ENCODE assay signal across 8 cellular contexts in the genomic region with DNA sequence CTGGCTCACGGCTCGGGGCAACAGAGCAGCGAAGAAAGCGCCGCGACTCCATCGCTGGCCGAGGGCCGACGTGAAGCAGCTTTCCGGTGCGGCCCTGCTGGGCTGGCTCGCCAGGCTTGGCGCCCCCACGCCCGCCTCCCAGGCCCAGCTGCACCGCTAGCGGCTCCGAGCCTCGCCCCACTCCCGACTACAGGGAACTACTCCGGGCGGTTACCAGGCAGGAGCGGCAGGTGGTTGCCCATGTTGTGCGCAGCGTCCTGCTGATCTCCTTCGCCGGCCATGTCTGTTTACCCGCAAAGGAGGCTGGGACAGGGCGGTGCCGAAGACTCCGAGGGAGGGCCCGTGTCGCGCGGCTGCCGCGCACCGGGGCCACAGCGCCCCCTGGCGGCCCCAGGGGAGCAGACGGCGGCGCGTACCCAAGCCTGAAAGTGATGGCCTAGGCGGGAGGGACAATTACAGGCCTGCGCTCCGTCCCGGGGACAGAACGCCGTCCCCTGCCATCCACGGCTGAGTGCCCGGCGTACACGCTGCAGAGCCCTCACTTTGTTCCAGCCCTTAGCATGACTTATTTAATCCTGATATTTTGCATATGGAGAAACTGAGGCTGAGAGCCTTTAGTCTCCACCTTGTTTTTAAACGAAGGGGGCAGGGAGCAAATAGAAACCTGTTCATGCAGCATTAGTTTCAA.
DNase-seq lines count a peak whose midpoint lies in the region; ATAC-seq lines count a peak whose summit lies in the region.

Gene CRBN, minus strand, starts transcription at position 285 of the 688 bp plus-strand sequence. Its CDS starts 4 bp downstream, at position 281.

- H3K27me3 ChIP-seq in layer of hippocampus (ENCODE audit: control insufficient read depth, insufficient read depth, low read length): no peaks in the 10 kb centered on the region

- H3K27ac ChIP-seq in cingulate gyrus (ENCODE audit: low read depth, low read length) (peak within 1 kb of the TSS; percentile 72), layer of hippocampus (ENCODE audit: low read depth, low read length) (peak within 1 kb of the TSS; percentile 80)

- peak; percentile 99 for ATAC-seq in GM18909 (IDR thresholded peaks at IDR 0.05; ENCODE audit: poor library complexity, unreplicated experiment)
- ATAC-seq in HG03159 (IDR thresholded peaks at IDR 0.05; ENCODE audit: unreplicated experiment): peak; percentile 99

- DNase-seq in AML-193 (lab: John Stamatoyannopoulos, UW): peak; percentile 90 to 93
- peak; percentile 26 for DNase-seq in NCI-H510A (lab: John Stamatoyannopoulos, UW)
- DNase-seq in activated CD4-positive, alpha-beta T cell treated with anti-CD3 and anti-CD28 coated beads for 4 hours: peak; percentile 84 to 85
- DNase-seq in stimulated activated CD4-positive, alpha-beta T cell treated with anti-CD3 and anti-CD28 coated beads, Interleukin-1b, Interleukin-23, amount 100 ng/mL, for 4 hours (ENCODE audit: low read depth in 2 of 2): peak; percentile 77 to 81

Comparison
In these comparisons a context has a peak if more than half of its experiments do, and no peak if none do; other contexts are left out.
1. Peak in every context shown above with its lines: DNase-seq, ATAC-seq and H3K27ac ChIP-seq.
2. DNase-seq: peak in every context shown above with its lines; median percentile 92 in AML-193; 84 in activated CD4-positive, alpha-beta T cell treated with anti-CD3 and anti-CD28 coated beads for 4 hours; 79 in stimulated activated CD4-positive, alpha-beta T cell treated with anti-CD3 and anti-CD28 coated beads, Interleukin-1b, Interleukin-23, amount 100 ng/mL, for 4 hours; 26 in NCI-H510A.